In the genomic region with DNA sequence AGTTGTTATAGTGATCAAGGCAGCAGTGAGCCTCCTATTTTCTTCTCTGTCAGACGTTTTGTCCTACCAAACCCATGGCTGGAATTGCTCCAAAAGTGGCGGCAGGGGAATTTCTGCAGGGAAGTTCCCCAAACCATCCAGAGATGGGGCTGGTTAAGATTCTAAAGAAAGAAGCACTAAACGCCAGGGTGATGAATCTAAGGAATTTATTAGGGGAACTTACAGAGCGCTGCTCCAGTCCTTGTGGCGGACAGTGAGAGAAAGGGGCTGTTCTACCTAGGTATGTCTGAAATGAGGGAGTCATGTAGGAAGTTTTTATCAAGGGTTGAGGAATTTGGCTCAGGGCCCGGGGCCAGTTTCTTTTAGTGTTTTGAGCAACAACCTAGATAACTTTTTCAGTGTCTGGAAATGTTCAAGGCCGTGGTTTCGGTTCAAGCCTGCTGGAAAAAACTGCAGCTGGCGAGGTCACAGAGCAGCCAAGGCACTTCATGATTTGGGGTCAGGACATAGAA, we compare ENCODE assay signal across 2 cellular contexts.
TF ChIP-seq lines count a peak whose summit lies in the region.

No MANE protein-coding gene starts in this region.

TF ChIP-seq in GM23338, 12 proteins besides CTCF, POLR2A, EP300 and RAD21 (continued from another document):
- TF ChIP-seq, protein P1, sequence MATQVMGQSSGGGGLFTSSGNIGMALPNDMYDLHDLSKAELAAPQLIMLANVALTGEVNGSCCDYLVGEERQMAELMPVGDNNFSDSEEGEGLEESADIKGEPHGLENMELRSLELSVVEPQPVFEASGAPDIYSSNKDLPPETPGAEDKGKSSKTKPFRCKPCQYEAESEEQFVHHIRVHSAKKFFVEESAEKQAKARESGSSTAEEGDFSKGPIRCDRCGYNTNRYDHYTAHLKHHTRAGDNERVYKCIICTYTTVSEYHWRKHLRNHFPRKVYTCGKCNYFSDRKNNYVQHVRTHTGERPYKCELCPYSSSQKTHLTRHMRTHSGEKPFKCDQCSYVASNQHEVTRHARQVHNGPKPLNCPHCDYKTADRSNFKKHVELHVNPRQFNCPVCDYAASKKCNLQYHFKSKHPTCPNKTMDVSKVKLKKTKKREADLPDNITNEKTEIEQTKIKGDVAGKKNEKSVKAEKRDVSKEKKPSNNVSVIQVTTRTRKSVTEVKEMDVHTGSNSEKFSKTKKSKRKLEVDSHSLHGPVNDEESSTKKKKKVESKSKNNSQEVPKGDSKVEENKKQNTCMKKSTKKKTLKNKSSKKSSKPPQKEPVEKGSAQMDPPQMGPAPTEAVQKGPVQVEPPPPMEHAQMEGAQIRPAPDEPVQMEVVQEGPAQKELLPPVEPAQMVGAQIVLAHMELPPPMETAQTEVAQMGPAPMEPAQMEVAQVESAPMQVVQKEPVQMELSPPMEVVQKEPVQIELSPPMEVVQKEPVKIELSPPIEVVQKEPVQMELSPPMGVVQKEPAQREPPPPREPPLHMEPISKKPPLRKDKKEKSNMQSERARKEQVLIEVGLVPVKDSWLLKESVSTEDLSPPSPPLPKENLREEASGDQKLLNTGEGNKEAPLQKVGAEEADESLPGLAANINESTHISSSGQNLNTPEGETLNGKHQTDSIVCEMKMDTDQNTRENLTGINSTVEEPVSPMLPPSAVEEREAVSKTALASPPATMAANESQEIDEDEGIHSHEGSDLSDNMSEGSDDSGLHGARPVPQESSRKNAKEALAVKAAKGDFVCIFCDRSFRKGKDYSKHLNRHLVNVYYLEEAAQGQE (IDR thresholded peaks at IDR 0.05; ENCODE audit: unreplicated experiment), result no peak
- TF ChIP-seq EZH2 (IDR thresholded peaks at IDR 0.05; ENCODE audit: low read depth, unreplicated experiment), result no peak
- TF ChIP-seq STAT1 (IDR thresholded peaks at IDR 0.05; ENCODE audit: unreplicated experiment), result no peak
- TF ChIP-seq EZH2phosphoT487 (IDR thresholded peaks at IDR 0.05; ENCODE audit: unreplicated experiment), result no peak
- TF ChIP-seq ZNF114 (CRISPR knock-in tag; IDR thresholded peaks at IDR 0.05), result no peak
- TF ChIP-seq ZNF462 (CRISPR knock-in tag; IDR thresholded peaks at IDR 0.05), result no peak
- TF ChIP-seq POLR2AphosphoS5 (IDR thresholded peaks at IDR 0.05; ENCODE audit: low read depth), result no peak
- TF ChIP-seq CREB1 (CRISPR knock-in tag; IDR thresholded peaks at IDR 0.05; ENCODE audit: low read depth), result no peak

TF ChIP-seq in WTC11, 78 proteins besides CTCF, POLR2A, EP300 and RAD21 (continued from another document):
- TF ChIP-seq, protein P2, sequence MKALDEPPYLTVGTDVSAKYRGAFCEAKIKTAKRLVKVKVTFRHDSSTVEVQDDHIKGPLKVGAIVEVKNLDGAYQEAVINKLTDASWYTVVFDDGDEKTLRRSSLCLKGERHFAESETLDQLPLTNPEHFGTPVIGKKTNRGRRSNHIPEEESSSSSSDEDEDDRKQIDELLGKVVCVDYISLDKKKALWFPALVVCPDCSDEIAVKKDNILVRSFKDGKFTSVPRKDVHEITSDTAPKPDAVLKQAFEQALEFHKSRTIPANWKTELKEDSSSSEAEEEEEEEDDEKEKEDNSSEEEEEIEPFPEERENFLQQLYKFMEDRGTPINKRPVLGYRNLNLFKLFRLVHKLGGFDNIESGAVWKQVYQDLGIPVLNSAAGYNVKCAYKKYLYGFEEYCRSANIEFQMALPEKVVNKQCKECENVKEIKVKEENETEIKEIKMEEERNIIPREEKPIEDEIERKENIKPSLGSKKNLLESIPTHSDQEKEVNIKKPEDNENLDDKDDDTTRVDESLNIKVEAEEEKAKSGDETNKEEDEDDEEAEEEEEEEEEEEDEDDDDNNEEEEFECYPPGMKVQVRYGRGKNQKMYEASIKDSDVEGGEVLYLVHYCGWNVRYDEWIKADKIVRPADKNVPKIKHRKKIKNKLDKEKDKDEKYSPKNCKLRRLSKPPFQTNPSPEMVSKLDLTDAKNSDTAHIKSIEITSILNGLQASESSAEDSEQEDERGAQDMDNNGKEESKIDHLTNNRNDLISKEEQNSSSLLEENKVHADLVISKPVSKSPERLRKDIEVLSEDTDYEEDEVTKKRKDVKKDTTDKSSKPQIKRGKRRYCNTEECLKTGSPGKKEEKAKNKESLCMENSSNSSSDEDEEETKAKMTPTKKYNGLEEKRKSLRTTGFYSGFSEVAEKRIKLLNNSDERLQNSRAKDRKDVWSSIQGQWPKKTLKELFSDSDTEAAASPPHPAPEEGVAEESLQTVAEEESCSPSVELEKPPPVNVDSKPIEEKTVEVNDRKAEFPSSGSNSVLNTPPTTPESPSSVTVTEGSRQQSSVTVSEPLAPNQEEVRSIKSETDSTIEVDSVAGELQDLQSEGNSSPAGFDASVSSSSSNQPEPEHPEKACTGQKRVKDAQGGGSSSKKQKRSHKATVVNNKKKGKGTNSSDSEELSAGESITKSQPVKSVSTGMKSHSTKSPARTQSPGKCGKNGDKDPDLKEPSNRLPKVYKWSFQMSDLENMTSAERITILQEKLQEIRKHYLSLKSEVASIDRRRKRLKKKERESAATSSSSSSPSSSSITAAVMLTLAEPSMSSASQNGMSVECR (CRISPR knock-in tag; IDR thresholded peaks at IDR 0.05; ENCODE audit: borderline replicate concordance), result no peak
